In genomic region chr3:131846296-131846924, GRCh38 we compare ENCODE assay signal across 19 cellular contexts.
DNase-seq lines count a peak whose midpoint lies in the region; ATAC-seq, FAIRE-seq and TF ChIP-seq lines count a peak whose summit lies in the region.
"Had no signal": no experiment of that assay in that cellular context is flagged by ENCODE, and none has a peak within 500 bp of the region (broad histone marks: within the 10 kb centered on the region; RNA-seq: fewer than 3 reads in every experiment).

No MANE protein-coding gene starts in this region.

- TF ChIP-seq RAD21 in GM12878 (IDR thresholded peaks at IDR 0.05; ENCODE audit: insufficient read depth, low read depth, low read length): no peak

- TF ChIP-seq POLR2A in GM12878 (IDR thresholded peaks at IDR 0.05; ENCODE audit: low read depth, low read length): no peak

- SMC1A ChIA-PET in GM12878 (lab: Charles Lee; ENCODE audit: uncharacterized antibody, unreplicated experiment): interaction anchor here (0.9 kb wide), 1 partner anchor 134 kb away, joined by 3 read pairs; no protein-coding TSS in a partner anchor

- no peak overlapping the region for H3K9ac ChIP-seq in GM12878 (ENCODE audit: control insufficient read depth, insufficient read depth, low read length)
- H3K9ac ChIP-seq: BLaER1 treated with 17β-estradiol and CSF1 and Interleukin-3, amounts not matched to agents 10 nM and 100 nM had no signal

- DNase-seq in GM10248 (ENCODE audit: extremely low spot score) (peak; percentile 8), GM20000 (ENCODE audit: low spot score) (peak; percentile 3), GM12878 (ENCODE audit: low read depth, low spot score) (no peak), NCI-H146 treated with DMSO at 0.1 percent for 48 hours (lab: John Stamatoyannopoulos, UW; ENCODE audit: unreplicated experiment) (no peak)
- DNase-seq in activated naive CD4-positive, alpha-beta T cell treated with Interleukin-2 at 50 U/mL for 16 hours: no peak
- DNase-seq: 8988T; ACHN; CD4-positive, CD25-positive, alpha-beta regulatory T cell; DMS53; GF-D8; IMR-90; Kasumi-1; KBM-7 had no signal

- no peak overlapping the region for H3K4me2 ChIP-seq in GM12878 (ENCODE audit: control insufficient read depth, insufficient read depth)

- no peaks in the 10 kb centered on the region for H3K4me1 ChIP-seq in GM12878 (ENCODE audit: control insufficient read depth, insufficient read depth, low read length)

- intact Hi-C loops in GM12878 (cut with micrococcal nuclease; ENCODE audit: unreplicated experiment): no loop called here

- H3K27ac ChIP-seq in GM12878 (ENCODE audit: control insufficient read depth, insufficient read depth): no peak overlapping the region
- H3K27ac ChIP-seq: BLaER1 treated with 17β-estradiol and CSF1 and Interleukin-3, amounts not matched to agents 10 nM and 100 nM had no signal

- no peak for TF ChIP-seq EP300 in GM12878 (IDR thresholded peaks at IDR 0.05; ENCODE audit: borderline replicate concordance in 1 of 2, control insufficient read depth in 1 of 2, low read depth in 2 of 2, low read length in 2 of 2)

- H3K27me3 ChIP-seq in GM12878 (replicated peaks in 1 of 2; ENCODE audit: control insufficient read depth in 2 of 2, insufficient read depth in 2 of 2, low read length in 1 of 2): no peaks in the 10 kb centered on the region
- H3K27me3 ChIP-seq: BLaER1 treated with 17β-estradiol and CSF1 and Interleukin-3, amounts not matched to agents 10 nM and 100 nM had no signal

- TF ChIP-seq CTCF in GM10248 (IDR thresholded peaks at IDR 0.05; ENCODE audit: control extremely low read depth, extremely low read depth, low read depth, missing control alignments) (no peak), GM20000 (IDR thresholded peaks at IDR 0.05; ENCODE audit: extremely low read depth, missing control alignments) (no peak), GM12878 (IDR thresholded peaks at IDR 0.05 in 2 of 3, conservative IDR thresholded peaks at IDR 0.05 in 1 of 3; ENCODE audit: control insufficient read depth in 2 of 3, extremely low read depth in 1 of 3, insufficient read depth in 1 of 3, low read depth in 3 of 3, low read length in 3 of 3) (no peak)

- POLR2A ChIA-PET in GM10248 (lab: Yijun Ruan, JAX): no interaction called here
- POLR2A ChIA-PET in GM12878 (lab: Charles Lee): no interaction called here

- no peak overlapping the region for H3K4me3 ChIP-seq in GM12878
- H3K4me3 ChIP-seq: BLaER1 treated with 17β-estradiol and CSF1 and Interleukin-3, amounts not matched to agents 10 nM and 100 nM had no signal

- H2AFZ ChIP-seq in GM12878 (ENCODE audit: control insufficient read depth, low read depth, low read length): no peak overlapping the region

- H4K20me1 ChIP-seq in GM12878 (ENCODE audit: control insufficient read depth, insufficient read depth): no peaks in the 10 kb centered on the region
- H4K20me1 ChIP-seq: BLaER1 treated with 17β-estradiol and CSF1 and Interleukin-3, amounts not matched to agents 10 nM and 100 nM had no signal

- CTCF ChIA-PET in GM10248 (lab: Yijun Ruan, JAX): interaction anchor here (1.2 to 1.4 kb wide), 2 partner anchors 12 to 30 kb away, joined by 3 read pairs; no protein-coding TSS in a partner anchor
- CTCF ChIA-PET in GM12878 (lab: Yijun Ruan, JAX): interaction anchor here (1.3 kb wide), 1 partner anchor 22 kb away, joined by 4 read pairs; no protein-coding TSS in a partner anchor

- BruUV-seq in GM12878 (replicated peaks; lab: Mats Ljungman, UMichigan): no TSS peak

- H3K36me3 ChIP-seq in GM12878 (ENCODE audit: control insufficient read depth in 2 of 2, insufficient read depth in 2 of 2, low read length in 1 of 2): no peaks in the 10 kb centered on the region
- H3K36me3 ChIP-seq: BLaER1 treated with 17β-estradiol and CSF1 and Interleukin-3, amounts not matched to agents 10 nM and 100 nM had no signal

- WGBS in GM12878 (ENCODE audit: insufficient coverage, insufficient replicate concordance, low lambda C conversion rate, missing lambda C conversion rate): 12% methylated on average over 3 of the region's 3 CpGs

- FAIRE-seq in GM12878 (lab: Jason Lieb, UNC): no peak
- FAIRE-seq: H54 had no signal

- H3K79me2 ChIP-seq in GM12878 (ENCODE audit: control insufficient read depth, insufficient read depth, low read length): no peaks in the 10 kb centered on the region

- in situ Hi-C loops in GM12878 (cut with MboI): no loop called here

- H3K9me3 ChIP-seq in GM12878 (replicated peaks; ENCODE audit: control insufficient read depth, insufficient read depth, low read length): no peaks in the 10 kb centered on the region
- H3K9me3 ChIP-seq: BLaER1 treated with 17β-estradiol and CSF1 and Interleukin-3, amounts not matched to agents 10 nM and 100 nM had no signal

- RAD21 ChIA-PET in GM12878 (lab: Charles Lee; ENCODE audit: unreplicated experiment): no interaction called here

- ATAC-seq in HG03442 (IDR thresholded peaks at IDR 0.05; ENCODE audit: unreplicated experiment) (peak; percentile 60), GM12878 (peak; percentile 53; the same call in 2 of the 3 replicates), HG03025 (IDR thresholded peaks at IDR 0.05; ENCODE audit: low FRiP score, unreplicated experiment) (no peak), GM18498 (IDR thresholded peaks at IDR 0.05; ENCODE audit: unreplicated experiment) (no peak)
- ATAC-seq: HCT116 had no signal

TF ChIP-seq in GM12878, 131 proteins besides CTCF, POLR2A, EP300 and RAD21:
- TF ChIP-seq TAF1 (IDR thresholded peaks at IDR 0.05; ENCODE audit: borderline replicate concordance, low read depth, low read length) (no peak), CBX3 (IDR thresholded peaks at IDR 0.05; ENCODE audit: borderline replicate concordance, low read depth) (no peak), RCOR1 (conservative IDR thresholded peaks at IDR 0.05; ENCODE audit: low read depth, low read length) (no peak), HCFC1 (IDR thresholded peaks at IDR 0.05; ENCODE audit: low read length) (no peak), ZNF217 (IDR thresholded peaks at IDR 0.05) (no peak), IKZF2 (IDR thresholded peaks at IDR 0.05) (no peak), SMC3 (IDR thresholded peaks at IDR 0.05; ENCODE audit: borderline replicate concordance, low read length) (no peak), MYC (IDR thresholded peaks at IDR 0.05; ENCODE audit: insufficient read depth, insufficient read length, insufficient replicate concordance, low read length, severe bottlenecking) (no peak), CBX5 (IDR thresholded peaks at IDR 0.05; ENCODE audit: low read depth) (no peak), ESRRA (IDR thresholded peaks at IDR 0.05; ENCODE audit: low read length) (no peak), TCF3 (IDR thresholded peaks at IDR 0.05; ENCODE audit: borderline replicate concordance, insufficient read depth, low read depth, low read length) (no peak), RELA (IDR thresholded peaks at IDR 0.05; ENCODE audit: borderline replicate concordance, partially characterized antibody) (no peak), ZSCAN29 (IDR thresholded peaks at IDR 0.05) (no peak), USF2 (IDR thresholded peaks at IDR 0.05; ENCODE audit: borderline replicate concordance, low read depth, low read length) (no peak), SMAD1 (IDR thresholded peaks at IDR 0.05; ENCODE audit: low read depth, partially characterized antibody) (no peak), ZBED1 (IDR thresholded peaks at IDR 0.05; ENCODE audit: borderline replicate concordance) (no peak), JUNB (IDR thresholded peaks at IDR 0.05) (no peak), TCF7 (IDR thresholded peaks at IDR 0.05; ENCODE audit: borderline replicate concordance) (no peak)

Comparison
In these comparisons a context has a peak if more than half of its experiments do, and no peak if none do; other contexts are left out.
1. DNase-seq: peak in GM10248 (single experiment) and GM20000 (single experiment); none in GM12878 (single experiment), activated naive CD4-positive, alpha-beta T cell treated with Interleukin-2 at 50 U/mL for 16 hours (single experiment) and NCI-H146 treated with DMSO at 0.1 percent for 48 hours (single experiment).
2. ATAC-seq: peak in HG03442 (single experiment) and GM12878 (single experiment); none in HG03025 (single experiment) and GM18498 (single experiment).